8 cellular contexts compared by ENCODE assay signal in the genomic region with DNA sequence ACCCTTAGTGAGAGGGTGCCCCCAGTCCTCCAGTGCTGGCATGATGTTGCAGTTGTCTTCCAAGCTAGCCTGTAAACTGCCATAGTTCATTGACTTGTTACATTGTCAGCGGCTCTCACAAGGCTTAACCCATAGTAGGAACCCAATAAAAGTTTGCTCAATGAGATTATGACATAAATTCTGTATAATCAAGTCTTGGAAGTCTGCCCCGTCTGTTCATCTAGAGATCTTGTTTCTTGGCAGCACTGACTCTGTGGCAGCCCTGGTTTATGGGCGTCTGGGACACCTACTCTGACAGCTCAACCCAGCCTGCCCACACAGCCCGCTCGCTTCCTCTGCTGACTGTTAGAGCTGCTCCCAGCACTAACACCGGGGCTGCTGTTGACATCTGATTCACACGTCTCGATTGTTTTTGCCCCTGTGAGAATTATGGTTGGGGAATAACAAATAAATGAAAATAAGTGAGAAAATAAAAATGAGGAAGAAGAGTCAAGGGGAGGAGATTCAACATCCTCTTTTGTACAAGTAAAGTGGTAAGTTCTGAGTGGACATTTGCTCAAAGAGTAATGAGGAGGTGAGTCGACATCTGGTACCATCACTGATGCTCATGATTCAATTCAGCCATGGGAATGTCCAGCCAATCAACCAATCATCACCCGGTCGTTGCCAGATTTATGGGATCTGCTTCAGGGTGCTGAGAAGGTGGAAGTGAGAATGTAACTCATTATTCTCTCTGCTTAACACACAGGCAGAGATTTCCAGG.
A peak's percentile ranks its signal among the peaks of the same experiment; 100 is the strongest.
DNase-seq lines count a peak whose midpoint lies in the region; ATAC-seq, FAIRE-seq and TF ChIP-seq lines count a peak whose summit lies in the region.

No MANE protein-coding gene starts in this region.

- H3K4me3 ChIP-seq in right lobe of liver: no peak overlapping the region
- H3K4me3 ChIP-seq in HepG2 (replicated peaks in 1 of 3; ENCODE audit: insufficient read depth in 1 of 3, low read depth in 2 of 3, low read length in 3 of 3): no peak overlapping the region
- H3K4me3 ChIP-seq in right atrium auricular region: no peak overlapping the region

- H3K4me1 ChIP-seq in right lobe of liver: no peaks in the 10 kb centered on the region
- H3K4me1 ChIP-seq in HepG2 (ENCODE audit: insufficient read depth, low read length): no peaks in the 10 kb centered on the region
- H3K4me1 ChIP-seq in right atrium auricular region: peaks cover 0 to 3% of the 10 kb centered on the region in 2 donors

- BruUV-seq in HepG2 (replicated peaks; lab: Mats Ljungman, UMichigan): no TSS peak

- no peak overlapping the region for H3K27ac ChIP-seq in right lobe of liver
- H3K27ac ChIP-seq in HepG2 (ENCODE audit: extremely low read length, insufficient read depth, low read length): no peak overlapping the region
- H3K27ac ChIP-seq in right atrium auricular region: no peak overlapping the region

- H4K20me1 ChIP-seq in HepG2 (ENCODE audit: insufficient read depth, low read length): no peaks in the 10 kb centered on the region

- H3K27me3 Mint-ChIP-seq in activated CD8-positive, alpha-beta memory T cell treated with anti-CD3 and anti-CD28 coated beads, Interleukin-2, amount 10 ng/mL, durations not matched to agents 7 days and 5 days: peaks cover 43% of the 10 kb centered on the region
- H3K27me3 Mint-ChIP-seq in naive thymus-derived CD8-positive, alpha-beta T cell: peaks cover 5 to 13% (median 9%) of the 10 kb centered on the region in 5 donors

- TF ChIP-seq POLR2A in right lobe of liver (IDR thresholded peaks at IDR 0.05) (no peak), HepG2 (IDR thresholded peaks at IDR 0.05; ENCODE audit: insufficient read depth in 1 of 2, low read depth in 2 of 2, low read length in 2 of 2) (no peak)

- H3K4me1 Mint-ChIP-seq in activated CD8-positive, alpha-beta memory T cell treated with anti-CD3 and anti-CD28 coated beads, Interleukin-2, amount 10 ng/mL, durations not matched to agents 7 days and 5 days: peaks cover 22% of the 10 kb centered on the region
- H3K4me1 Mint-ChIP-seq in naive thymus-derived CD8-positive, alpha-beta T cell: peaks cover 7 to 32% (median 25%) of the 10 kb centered on the region in 4 donors

- no peak overlapping the region for H2AFZ ChIP-seq in HepG2 (ENCODE audit: low read length)

- H3K27ac Mint-ChIP-seq in activated CD8-positive, alpha-beta memory T cell treated with anti-CD3 and anti-CD28 coated beads, Interleukin-2, amount 10 ng/mL, durations not matched to agents 7 days and 5 days: no peak overlapping the region
- peak overlapping the region in 4 of 10 donors; percentile 1 to 88 (median 66) for H3K27ac Mint-ChIP-seq in naive thymus-derived CD8-positive, alpha-beta T cell

- 32% methylated on average over 8 of the region's 11 CpGs for WGBS in right lobe of liver (ENCODE audit: insufficient coverage, low coverage, low lambda C conversion rate, missing lambda C conversion rate)
- WGBS in HepG2 (ENCODE audit: low lambda C conversion rate): 32% methylated on average over 10 of the region's 11 CpGs

- H3K4me2 ChIP-seq in HepG2 (ENCODE audit: low read depth, low read length): no peak overlapping the region

- H3K27me3 ChIP-seq in right lobe of liver (no peaks in the 10 kb centered on the region), HepG2 (ENCODE audit: control insufficient read depth in 1 of 2, insufficient read depth in 2 of 2, low read length in 2 of 2) (no peaks in the 10 kb centered on the region; a peak in 1 of 5 replicates), right atrium auricular region (no peaks in the 10 kb centered on the region)

- H3K9me3 ChIP-seq in right lobe of liver: no peaks in the 10 kb centered on the region
- no peaks in the 10 kb centered on the region for H3K9me3 ChIP-seq in HepG2 (ENCODE audit: low read length)
- H3K9me3 ChIP-seq in right atrium auricular region: no peaks in the 10 kb centered on the region

- peak overlapping the region; percentile 15 for H3K4me3 Mint-ChIP-seq in activated CD8-positive, alpha-beta memory T cell treated with anti-CD3 and anti-CD28 coated beads, Interleukin-2, amount 10 ng/mL, durations not matched to agents 7 days and 5 days
- H3K4me3 Mint-ChIP-seq in naive thymus-derived CD8-positive, alpha-beta T cell: peak overlapping the region; percentile 7 to 78 (median 28)

- intact Hi-C loops in right lobe of liver (cut with DNase I): no loop called here
- intact Hi-C loops in HepG2 (cut with micrococcal nuclease; ENCODE audit: unreplicated experiment): no loop called here

- no peak for FAIRE-seq in HepG2 (lab: Jason Lieb, UNC)
- FAIRE-seq in urothelium cell line (lab: Jason Lieb, UNC): no peak

- no peak for TF ChIP-seq EP300 in HepG2 (IDR thresholded peaks at IDR 0.05; ENCODE audit: low read depth in 2 of 2, low read length in 2 of 2)
- TF ChIP-seq EP300 in HepG2 (CRISPR knock-in tag; IDR thresholded peaks at IDR 0.05; ENCODE audit: borderline replicate concordance): no peak

- POLR2A ChIA-PET in HepG2 (lab: Yijun Ruan, JAX): no interaction called here
- POLR2A ChIA-PET in naive thymus-derived CD8-positive, alpha-beta T cell (lab: Charles Lee): no interaction called here

- no peak for DNase-seq in right lobe of liver
- DNase-seq in HepG2 (ENCODE audit: low spot score): no peak
- peak; percentile 84 for DNase-seq in activated CD8-positive, alpha-beta memory T cell treated with anti-CD3 and anti-CD28 coated beads, Interleukin-2, amount 10 ng/mL, durations not matched to agents 7 days and 5 days
- peak in 7 of 10 donors; percentile 1 to 47 (median 30) for DNase-seq in naive thymus-derived CD8-positive, alpha-beta T cell
- DNase-seq in urothelium cell line (ENCODE audit: low spot score): peak; percentile 28
- no peak for DNase-seq in right atrium auricular region (ENCODE audit: low spot score)
- no peak for DNase-seq in NCI-H1930 (lab: John Stamatoyannopoulos, UW)

- H3K79me2 ChIP-seq in HepG2 (ENCODE audit: insufficient read depth, low read length): no peaks in the 10 kb centered on the region

- peaks cover 4% of the 10 kb centered on the region for H3K36me3 Mint-ChIP-seq in activated CD8-positive, alpha-beta memory T cell treated with anti-CD3 and anti-CD28 coated beads, Interleukin-2, amount 10 ng/mL, durations not matched to agents 7 days and 5 days
- peaks cover 0 to 10% (median 7%) of the 10 kb centered on the region in 3 donors for H3K36me3 Mint-ChIP-seq in naive thymus-derived CD8-positive, alpha-beta T cell

- TF ChIP-seq CTCF in right lobe of liver (IDR thresholded peaks at IDR 0.05) (no peak), HepG2 (CRISPR knock-in tag; IDR thresholded peaks at IDR 0.05) (no peak), right atrium auricular region (IDR thresholded peaks at IDR 0.05) (no peak)

- peak in 3 of 4 donors; percentile 38 to 44 (median 40) for ATAC-seq in right lobe of liver
- no peak for ATAC-seq in HepG2
- peak; percentile 100 for ATAC-seq in activated CD8-positive, alpha-beta memory T cell treated with anti-CD3 and anti-CD28 coated beads, Interleukin-2, amount 10 ng/mL, durations not matched to agents 7 days and 5 days
- ATAC-seq in naive thymus-derived CD8-positive, alpha-beta T cell: peak; percentile 74 to 91
- ATAC-seq in HG03460 (IDR thresholded peaks at IDR 0.05; ENCODE audit: unreplicated experiment): no peak

- no peak for TF ChIP-seq RAD21 in HepG2 (CRISPR knock-in tag; IDR thresholded peaks at IDR 0.05)

- no peak overlapping the region for H3K9ac ChIP-seq in HepG2 (ENCODE audit: insufficient read depth, low read depth, low read length)

- in situ Hi-C loops in HepG2 (cut with HindIII; ENCODE audit: extremely low pct_ligation_motif_present, low pct_unique_long_range_greater_than_20kb): no loop called here

- peaks cover 2% of the 10 kb centered on the region for H3K9me3 Mint-ChIP-seq in activated CD8-positive, alpha-beta memory T cell treated with anti-CD3 and anti-CD28 coated beads, Interleukin-2, amount 10 ng/mL, durations not matched to agents 7 days and 5 days (ENCODE audit: low read depth)
- H3K9me3 Mint-ChIP-seq in naive thymus-derived CD8-positive, alpha-beta T cell: peaks cover 0 to 27% (median 1%) of the 10 kb centered on the region in 9 donors

- CTCF ChIA-PET in HepG2 (lab: Yijun Ruan, JAX; ENCODE audit: low intra/inter-chr PET ratio, low total read pairs): no interaction called here
- CTCF ChIA-PET in activated CD8-positive, alpha-beta memory T cell treated with anti-CD3 and anti-CD28 coated beads, Interleukin-2, amount 10 ng/mL, durations not matched to agents 7 days and 5 days (lab: Charles Lee): no interaction called here

- H3K36me3 ChIP-seq in right lobe of liver (no peaks in the 10 kb centered on the region), HepG2 (replicated peaks in 1 of 2; ENCODE audit: control insufficient read depth in 1 of 2, insufficient read depth in 2 of 2, low read length in 2 of 2) (no peaks in the 10 kb centered on the region), right atrium auricular region (no peaks in the 10 kb centered on the region)

TF ChIP-seq in HepG2, 621 proteins besides CTCF, POLR2A, EP300 and RAD21 (continues in another document):
- TF ChIP-seq PRPF4 (IDR thresholded peaks at IDR 0.05; ENCODE audit: low read depth, low read length, poor library complexity, severe bottlenecking) (no peak), CAMTA2 (CRISPR knock-in tag; IDR thresholded peaks at IDR 0.05; ENCODE audit: borderline replicate concordance) (no peak), KAT8 (CRISPR knock-in tag; IDR thresholded peaks at IDR 0.05) (no peak), MYPOP (CRISPR knock-in tag; IDR thresholded peaks at IDR 0.05) (no peak), ZNF414 (CRISPR knock-in tag; IDR thresholded peaks at IDR 0.05) (no peak), ZNF260 (CRISPR knock-in tag; IDR thresholded peaks at IDR 0.05; ENCODE audit: borderline replicate concordance, low read depth) (no peak), MATR3 (CRISPR knock-in tag; IDR thresholded peaks at IDR 0.05) (no peak), ELF1 (CRISPR knock-in tag; IDR thresholded peaks at IDR 0.05) (no peak), CEBPB (IDR thresholded peaks at IDR 0.05; ENCODE audit: borderline replicate concordance, low read depth, low read length) (no peak), DMAP1 (CRISPR knock-in tag; IDR thresholded peaks at IDR 0.05) (no peak)

Comparison
In these comparisons a context has a peak if more than half of its experiments do, and no peak if none do; other contexts are left out.
1. ATAC-seq: peak in right lobe of liver (3 of 4), activated CD8-positive, alpha-beta memory T cell treated with anti-CD3 and anti-CD28 coated beads, Interleukin-2, amount 10 ng/mL, durations not matched to agents 7 days and 5 days (single experiment) and naive thymus-derived CD8-positive, alpha-beta T cell (2 of 2); none in HepG2 (single experiment) and HG03460 (single experiment).
2. DNase-seq: peak in activated CD8-positive, alpha-beta memory T cell treated with anti-CD3 and anti-CD28 coated beads, Interleukin-2, amount 10 ng/mL, durations not matched to agents 7 days and 5 days (single experiment), naive thymus-derived CD8-positive, alpha-beta T cell (7 of 10) and urothelium cell line (single experiment); none in right lobe of liver (0 of 3), HepG2 (single experiment), right atrium auricular region (single experiment) and NCI-H1930 (0 of 2).